In genomic region chr1:26792924-26793323, GRCh38 we compare ENCODE assay signal across 16 cellular contexts. TPM values are rescaled to one million over a fixed set of nuclear protein-coding genes. Genes with fewer than 3 reads are reported as not detected.
DNase-seq lines count a peak whose midpoint lies in the region; ATAC-seq and TF ChIP-seq lines count a peak whose summit lies in the region.
"Had no signal": no experiment of that assay in that cellular context is flagged by ENCODE, and none has a peak within 500 bp of the region (broad histone marks: within the 10 kb centered on the region; RNA-seq: fewer than 3 reads in every experiment).

No MANE protein-coding gene starts in this region.

- intact Hi-C loops in natural killer cell (cut with micrococcal nuclease) = no loop called here

- peak overlapping the region; percentile 25 for H3K4me3 Mint-ChIP-seq in natural killer cell treated with Interleukin-12 subunit alpha and Interleukin-12 subunit beta and Interleukin-15 and Interleukin-18, amount 100 ng/mL, for 72 hours
- H3K4me3 Mint-ChIP-seq in natural killer cell = no peak overlapping the region
- H3K4me3 Mint-ChIP-seq in activated CD8-positive, alpha-beta T cell treated with anti-CD3 and anti-CD28 coated beads, Interleukin-2, amount 10 ng/mL, durations not matched to agents 7 days and 5 days = no peak overlapping the region
- H3K4me3 Mint-ChIP-seq in central memory CD8-positive, alpha-beta T cell = no peak overlapping the region
- no peak overlapping the region for H3K4me3 Mint-ChIP-seq in stimulated activated naive B cell treated with anti-CD40 and anti-IgM and Interleukin-4, amounts not matched to agents 10 μg/mL and 1 μg/mL and 100 μg/mL, for 72 hours

- no peak for ATAC-seq in natural killer cell treated with Interleukin-12 subunit alpha and Interleukin-12 subunit beta and Interleukin-15 and Interleukin-18, amount 100 ng/mL, for 72 hours
- ATAC-seq in natural killer cell (no peak), GM18873 (IDR thresholded peaks at IDR 0.05; ENCODE audit: low FRiP score, unreplicated experiment) (no peak)
- no peak for ATAC-seq in activated CD8-positive, alpha-beta T cell treated with anti-CD3 and anti-CD28 coated beads, Interleukin-2, amount 10 ng/mL, durations not matched to agents 7 days and 5 days
- ATAC-seq in central memory CD8-positive, alpha-beta T cell (replicated peaks; ENCODE audit: extremely low read depth, poor library complexity, severe bottlenecking) = no peak
- no peak for ATAC-seq in stimulated activated naive B cell treated with anti-CD40 and anti-IgM and Interleukin-4, amounts not matched to agents 10 μg/mL and 1 μg/mL and 100 μg/mL, for 72 hours (replicated peaks)
- ATAC-seq: Right ventricle myocardium inferior had no signal

- no peaks in the 10 kb centered on the region for H3K27me3 Mint-ChIP-seq in natural killer cell treated with Interleukin-12 subunit alpha and Interleukin-12 subunit beta and Interleukin-15 and Interleukin-18, amount 100 ng/mL, for 72 hours
- H3K27me3 Mint-ChIP-seq in natural killer cell (ENCODE audit: low read depth in 2 of 2) = no peaks in the 10 kb centered on the region
- no peaks in the 10 kb centered on the region for H3K27me3 Mint-ChIP-seq in activated CD8-positive, alpha-beta T cell treated with anti-CD3 and anti-CD28 coated beads, Interleukin-2, amount 10 ng/mL, durations not matched to agents 7 days and 5 days (ENCODE audit: low read depth)
- no peaks in the 10 kb centered on the region for H3K27me3 Mint-ChIP-seq in central memory CD8-positive, alpha-beta T cell
- no peaks in the 10 kb centered on the region for H3K27me3 Mint-ChIP-seq in stimulated activated naive B cell treated with anti-CD40 and anti-IgM and Interleukin-4, amounts not matched to agents 10 μg/mL and 1 μg/mL and 100 μg/mL, for 72 hours

- H3K4me1 Mint-ChIP-seq in natural killer cell treated with Interleukin-12 subunit alpha and Interleukin-12 subunit beta and Interleukin-15 and Interleukin-18, amount 100 ng/mL, for 72 hours (ENCODE audit: low read depth in 2 of 2) = peaks cover 48 to 65% of the 10 kb centered on the region in 2 donors
- peaks cover 38 to 40% of the 10 kb centered on the region in 2 donors for H3K4me1 Mint-ChIP-seq in natural killer cell
- H3K4me1 Mint-ChIP-seq in activated CD8-positive, alpha-beta T cell treated with anti-CD3 and anti-CD28 coated beads, Interleukin-2, amount 10 ng/mL, durations not matched to agents 7 days and 5 days (ENCODE audit: low read depth) = peaks cover 50% of the 10 kb centered on the region
- H3K4me1 Mint-ChIP-seq in central memory CD8-positive, alpha-beta T cell = peaks cover 52% of the 10 kb centered on the region
- H3K4me1 Mint-ChIP-seq in stimulated activated naive B cell treated with anti-CD40 and anti-IgM and Interleukin-4, amounts not matched to agents 10 μg/mL and 1 μg/mL and 100 μg/mL, for 72 hours = peaks cover 16 to 31% of the 10 kb centered on the region in 2 donors

- H3K9me3 Mint-ChIP-seq in natural killer cell treated with Interleukin-12 subunit alpha and Interleukin-12 subunit beta and Interleukin-15 and Interleukin-18, amount 100 ng/mL, for 72 hours = no peaks in the 10 kb centered on the region
- H3K9me3 Mint-ChIP-seq in natural killer cell = no peaks in the 10 kb centered on the region
- H3K9me3 Mint-ChIP-seq in activated CD8-positive, alpha-beta T cell treated with anti-CD3 and anti-CD28 coated beads, Interleukin-2, amount 10 ng/mL, durations not matched to agents 7 days and 5 days (ENCODE audit: insufficient read depth) = no peaks in the 10 kb centered on the region
- H3K9me3 Mint-ChIP-seq in central memory CD8-positive, alpha-beta T cell = no peaks in the 10 kb centered on the region
- no peaks in the 10 kb centered on the region for H3K9me3 Mint-ChIP-seq in stimulated activated naive B cell treated with anti-CD40 and anti-IgM and Interleukin-4, amounts not matched to agents 10 μg/mL and 1 μg/mL and 100 μg/mL, for 72 hours

- peak overlapping the region; percentile 39 to 72 for H3K27ac Mint-ChIP-seq in natural killer cell treated with Interleukin-12 subunit alpha and Interleukin-12 subunit beta and Interleukin-15 and Interleukin-18, amount 100 ng/mL, for 72 hours
- H3K27ac Mint-ChIP-seq in natural killer cell = no peak overlapping the region
- peak overlapping the region; percentile 7 for H3K27ac Mint-ChIP-seq in activated CD8-positive, alpha-beta T cell treated with anti-CD3 and anti-CD28 coated beads, Interleukin-2, amount 10 ng/mL, durations not matched to agents 7 days and 5 days
- peak overlapping the region; percentile 33 for H3K27ac Mint-ChIP-seq in central memory CD8-positive, alpha-beta T cell (ENCODE audit: low read depth)
- peak overlapping the region; percentile 73 for H3K27ac Mint-ChIP-seq in stimulated activated naive B cell treated with anti-CD40 and anti-IgM and Interleukin-4, amounts not matched to agents 10 μg/mL and 1 μg/mL and 100 μg/mL, for 72 hours

- CTCF ChIA-PET in activated CD8-positive, alpha-beta T cell treated with anti-CD3 and anti-CD28 coated beads, Interleukin-2, amount 10 ng/mL, durations not matched to agents 7 days and 5 days (lab: Charles Lee) = interaction anchor here (8.9 kb wide), 1 partner anchor 189 kb away, joined by 334 read pairs; no protein-coding TSS in a partner anchor

- H3K36me3 Mint-ChIP-seq in natural killer cell treated with Interleukin-12 subunit alpha and Interleukin-12 subunit beta and Interleukin-15 and Interleukin-18, amount 100 ng/mL, for 72 hours = peaks cover 35% of the 10 kb centered on the region
- H3K36me3 Mint-ChIP-seq in natural killer cell = peaks cover 23% of the 10 kb centered on the region
- peaks cover 60% of the 10 kb centered on the region for H3K36me3 Mint-ChIP-seq in activated CD8-positive, alpha-beta T cell treated with anti-CD3 and anti-CD28 coated beads, Interleukin-2, amount 10 ng/mL, durations not matched to agents 7 days and 5 days (ENCODE audit: low read depth)
- peaks cover 38% of the 10 kb centered on the region for H3K36me3 Mint-ChIP-seq in central memory CD8-positive, alpha-beta T cell (ENCODE audit: insufficient read depth)
- peaks cover 40 to 50% of the 10 kb centered on the region in 2 donors for H3K36me3 Mint-ChIP-seq in stimulated activated naive B cell treated with anti-CD40 and anti-IgM and Interleukin-4, amounts not matched to agents 10 μg/mL and 1 μg/mL and 100 μg/mL, for 72 hours

- TF ChIP-seq CTCF in natural killer cell (IDR thresholded peaks at IDR 0.05) = no peak

- POLR2A ChIA-PET in activated CD8-positive, alpha-beta T cell treated with anti-CD3 and anti-CD28 coated beads, Interleukin-2, amount 10 ng/mL, durations not matched to agents 7 days and 5 days (lab: Charles Lee) = no interaction called here

- no peak for DNase-seq in natural killer cell treated with Interleukin-12 subunit alpha and Interleukin-12 subunit beta and Interleukin-15 and Interleukin-18, amount 100 ng/mL, for 72 hours (ENCODE audit: low spot score)
- DNase-seq in natural killer cell = no peak
- no peak for DNase-seq in activated CD8-positive, alpha-beta T cell treated with anti-CD3 and anti-CD28 coated beads, Interleukin-2, amount 10 ng/mL, durations not matched to agents 7 days and 5 days
- no peak for DNase-seq in central memory CD8-positive, alpha-beta T cell (ENCODE audit: low spot score in 2 of 2)
- DNase-seq in stimulated activated naive B cell treated with anti-CD40 and anti-IgM and Interleukin-4, amounts not matched to agents 10 μg/mL and 1 μg/mL and 100 μg/mL, for 72 hours = no peak
- no peak for DNase-seq in foreskin melanocyte
- DNase-seq in NAMALWA (ENCODE audit: low spot score) = no peak
- DNase-seq: EL, Karpas-422, MG63, NCI-H1092 treated with DMSO at 0.1 percent for 48 hours, NCI-H1694, NCI-H524, Peyer's patch had no signal

RNA-seq across cellular contexts. Expression of gene PIGV, which starts 5.2 kb away (rescaled TPM):
- 10 to 100 TPM; 44.3 to 60.2 TPM for total RNA-seq in natural killer cell treated with Interleukin-12 subunit alpha and Interleukin-12 subunit beta and Interleukin-15 and Interleukin-18, amount 100 ng/mL, for 72 hours
- 10 to 100 TPM; 23.1 to 35.2 (median 30.3) TPM for total RNA-seq in natural killer cell
- total RNA-seq in activated CD8-positive, alpha-beta T cell treated with anti-CD3 and anti-CD28 coated beads, Interleukin-2, amount 10 ng/mL, durations not matched to agents 7 days and 5 days = 10 to 100 TPM; 19.9 to 20.3 TPM

RNA-seq across cellular contexts. Expression of gene ZDHHC18, which starts 33.6 kb away (rescaled TPM):
- total RNA-seq in natural killer cell treated with Interleukin-12 subunit alpha and Interleukin-12 subunit beta and Interleukin-15 and Interleukin-18, amount 100 ng/mL, for 72 hours = 100 to 1,000 TPM in 1 of 2 donors, 10 to 100 TPM in 1; 87.2 to 106 TPM
- total RNA-seq in natural killer cell = 10 to 100 TPM; 70.0 to 74.6 (median 72.3) TPM
- total RNA-seq in activated CD8-positive, alpha-beta T cell treated with anti-CD3 and anti-CD28 coated beads, Interleukin-2, amount 10 ng/mL, durations not matched to agents 7 days and 5 days = 10 to 100 TPM; 47.6 to 50.9 TPM

Comparison
In these comparisons a context has a peak if more than half of its experiments do, and no peak if none do; other contexts are left out.
1. H3K27ac Mint-ChIP-seq: peak in natural killer cell treated with Interleukin-12 subunit alpha and Interleukin-12 subunit beta and Interleukin-15 and Interleukin-18, amount 100 ng/mL, for 72 hours (2 of 2), activated CD8-positive, alpha-beta T cell treated with anti-CD3 and anti-CD28 coated beads, Interleukin-2, amount 10 ng/mL, durations not matched to agents 7 days and 5 days (single experiment), central memory CD8-positive, alpha-beta T cell (single experiment) and stimulated activated naive B cell treated with anti-CD40 and anti-IgM and Interleukin-4, amounts not matched to agents 10 μg/mL and 1 μg/mL and 100 μg/mL, for 72 hours (single experiment); none in natural killer cell (0 of 2).